31 cellular contexts compared by ENCODE assay signal in the genomic region with DNA sequence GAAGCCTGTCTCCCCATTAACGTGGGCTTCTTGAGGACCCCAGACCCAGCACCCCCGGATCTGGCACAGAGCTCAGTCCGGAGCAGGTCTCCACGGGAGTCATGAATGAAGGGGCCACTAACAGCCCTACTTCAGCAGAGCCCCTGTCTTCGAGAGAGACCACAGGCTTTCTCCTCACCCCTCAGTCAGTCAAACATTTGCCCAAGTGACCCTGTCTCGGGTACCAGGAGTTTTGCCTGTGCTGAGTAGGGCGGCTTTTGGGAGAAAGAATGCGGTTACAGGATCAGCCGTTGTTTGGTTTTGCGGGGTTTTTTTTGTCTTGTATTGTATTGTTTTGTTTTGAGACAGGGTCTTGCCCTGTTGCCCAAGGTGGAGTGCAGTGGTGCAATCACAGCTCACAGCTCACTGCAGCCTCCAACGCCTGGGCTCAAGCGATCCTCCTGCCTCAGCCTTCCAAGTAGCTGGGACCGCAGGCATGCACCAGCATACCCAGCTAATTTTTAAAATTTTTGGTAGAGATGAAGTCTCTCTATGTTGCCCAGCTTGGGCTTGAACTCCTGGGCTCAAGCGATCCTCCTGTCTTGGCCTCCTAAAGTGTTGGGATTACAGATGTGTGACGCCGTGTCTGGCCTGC. TPM values are rescaled to one million over a fixed set of nuclear protein-coding genes. Genes with fewer than 3 reads are reported as not detected.
DNase-seq lines count a peak whose midpoint lies in the region; ATAC-seq, FAIRE-seq and TF ChIP-seq lines count a peak whose summit lies in the region.
"Had no signal": no experiment of that assay in that cellular context is flagged by ENCODE, and none has a peak within 500 bp of the region (broad histone marks: within the 10 kb centered on the region; RNA-seq: fewer than 3 reads in every experiment).

No MANE protein-coding gene starts in this region.

- no peak for ATAC-seq in right cardiac atrium
- ATAC-seq in left cardiac atrium: no peak
- no peak for ATAC-seq in T-helper 17 cell
- ATAC-seq in right lobe of liver: no peak
- ATAC-seq in upper lobe of right lung: no peak
- ATAC-seq: esophagus mucosa; foreskin keratinocyte; left lung; naive thymus-derived CD4-positive, alpha-beta T cell; stimulated activated memory B cell treated with anti-CD40 and anti-IgM and Interleukin-4, amounts not matched to agents 10 μg/mL and 1 μg/mL and 100 μg/mL, for 72 hours had no signal

- H3K4me3 ChIP-seq in right cardiac atrium (ENCODE audit: low read length) (no peak overlapping the region), right lobe of liver (no peak overlapping the region), upper lobe of right lung (no peak overlapping the region)
- H3K4me3 ChIP-seq: coronary artery, left lung, SK-N-MC, thoracic aorta had no signal

- H3K27ac Mint-ChIP-seq in T-helper 17 cell: peak overlapping the region; percentile 32
- H3K27ac Mint-ChIP-seq: stimulated activated memory B cell treated with anti-CD40 and anti-IgM and Interleukin-4, amounts not matched to agents 10 μg/mL and 1 μg/mL and 100 μg/mL, for 72 hours; T-helper 1 cell treated with Interleukin-12 subunit alpha and Interleukin-12 subunit beta and Interleukin-4 antibody, amounts not matched to agents 30 μg/mL and 1 μg/mL, for 36 hours had no signal

- H3K27me3 ChIP-seq in right cardiac atrium (ENCODE audit: control insufficient read depth, insufficient read depth) (no peaks in the 10 kb centered on the region), right lobe of liver (no peaks in the 10 kb centered on the region), upper lobe of right lung (no peaks in the 10 kb centered on the region)
- H3K27me3 ChIP-seq: left lung had no signal

- no peaks in the 10 kb centered on the region for H3K9me3 ChIP-seq in right cardiac atrium (ENCODE audit: control insufficient read depth, low read length)
- H3K9me3 ChIP-seq in T-helper 17 cell (ENCODE audit: control insufficient read depth, low read length, poor library complexity, severe bottlenecking): no peaks in the 10 kb centered on the region
- H3K9me3 ChIP-seq in right lobe of liver: no peaks in the 10 kb centered on the region
- no peaks in the 10 kb centered on the region for H3K9me3 ChIP-seq in upper lobe of right lung
- H3K9me3 ChIP-seq: left lung, thoracic aorta had no signal

- H3K27ac ChIP-seq in right cardiac atrium (ENCODE audit: low read length): no peak overlapping the region
- no peak overlapping the region for H3K27ac ChIP-seq in right lobe of liver
- H3K27ac ChIP-seq in upper lobe of right lung: no peak overlapping the region
- H3K27ac ChIP-seq: coronary artery, foreskin keratinocyte, left lung, RWPE1, SK-N-MC, thoracic aorta, VCaP had no signal

- no peaks in the 10 kb centered on the region for H3K4me1 ChIP-seq in right cardiac atrium (ENCODE audit: control insufficient read depth, insufficient read depth, low read length)
- no peaks in the 10 kb centered on the region for H3K4me1 ChIP-seq in right lobe of liver
- no peaks in the 10 kb centered on the region for H3K4me1 ChIP-seq in upper lobe of right lung

- no peaks in the 10 kb centered on the region for H3K27me3 Mint-ChIP-seq in T-helper 17 cell
- H3K27me3 Mint-ChIP-seq: stimulated activated memory B cell treated with anti-CD40 and anti-IgM and Interleukin-4, amounts not matched to agents 10 μg/mL and 1 μg/mL and 100 μg/mL, for 72 hours had no signal

- no peak overlapping the region for H3K4me3 Mint-ChIP-seq in T-helper 17 cell
- H3K4me3 Mint-ChIP-seq: naive thymus-derived CD4-positive, alpha-beta T cell; stimulated activated memory B cell treated with anti-CD40 and anti-IgM and Interleukin-4, amounts not matched to agents 10 μg/mL and 1 μg/mL and 100 μg/mL, for 72 hours; T-helper 1 cell treated with Interleukin-12 subunit alpha and Interleukin-12 subunit beta and Interleukin-4 antibody, amounts not matched to agents 30 μg/mL and 1 μg/mL, for 36 hours had no signal

- H3K4me1 Mint-ChIP-seq in T-helper 17 cell: peaks cover 5% of the 10 kb centered on the region

- H3K36me3 ChIP-seq in right lobe of liver (no peaks in the 10 kb centered on the region), upper lobe of right lung (no peaks in the 10 kb centered on the region)
- H3K36me3 ChIP-seq: thoracic aorta had no signal

- no peaks in the 10 kb centered on the region for H3K36me3 Mint-ChIP-seq in T-helper 17 cell (ENCODE audit: low read depth)

- TF ChIP-seq POLR2A in right lobe of liver (IDR thresholded peaks at IDR 0.05) (no peak), GM12892 (IDR thresholded peaks at IDR 0.05; ENCODE audit: low read depth, low read length) (no peak)

- TF ChIP-seq CTCF in right lobe of liver (IDR thresholded peaks at IDR 0.05): no peak
- no peak for TF ChIP-seq CTCF in upper lobe of right lung (IDR thresholded peaks at IDR 0.05)

- DNase-seq in right cardiac atrium (peak in 2 of 3 donors; percentile 9 to 20), left cardiac atrium (no peak), T-helper 17 cell (no peak), right lobe of liver (peak in 2 of 3 donors; percentile 3 to 6), upper lobe of right lung (peak; percentile 26), GF-D8 (lab: John Stamatoyannopoulos, UW) (no peak), GM12892 (ENCODE audit: insufficient read length) (no peak), NCI-H128 (lab: John Stamatoyannopoulos, UW; ENCODE audit: unreplicated experiment) (no peak)
- DNase-seq: activated CD4-positive, alpha-beta T cell treated with anti-CD3 and anti-CD28 coated beads, Interleukin-2, amount 50 U/mL, for 4 hours; activated gamma-delta T cell; EL; foreskin keratinocyte; naive thymus-derived CD4-positive, alpha-beta T cell; NCI-H1694 treated with DMSO at 0.1 percent for 48 hours; NCI-H2171 treated with DMSO at 0.1 percent for 48 hours; NCI-H524; NK-92 treated with Interleukin-12 subunit alpha and Interleukin-12 subunit beta, amount 100 ng/mL, for 24 hours; retina; stimulated activated CD4-positive, alpha-beta T cell treated with anti-CD3 and anti-CD28 coated beads, Interleukin-4, amount 100 ng/mL, for 1 hour had no signal

- intact Hi-C loops in right cardiac atrium (cut with DNase I): no loop called here
- intact Hi-C loops in left cardiac atrium (cut with DNase I): no loop called here
- intact Hi-C loops in right lobe of liver (cut with DNase I): no loop called here
- intact Hi-C loops in upper lobe of right lung (cut with DNase I): no loop called here

- 86% methylated on average over 16 of the region's 16 CpGs for WGBS in right cardiac atrium
- 79% methylated on average over 9 of the region's 16 CpGs for WGBS in right lobe of liver (ENCODE audit: insufficient coverage, low coverage, low lambda C conversion rate, missing lambda C conversion rate)

- no peak for FAIRE-seq in GM12892 (lab: Jason Lieb, UNC)
- FAIRE-seq: bronchial epithelial cell had no signal

RNA-seq across cellular contexts. Expression of a gene that starts 16.5 kb away (rescaled TPM):
- total RNA-seq in right cardiac atrium (1 to 10 TPM; 4.8 to 7.1 (median 6.4) TPM), left cardiac atrium (1 to 10 TPM; 6.9 to 8.2 TPM), T-helper 17 cell (10 to 100 TPM in 1 of 2 donors, 1 to 10 TPM in 1; 6.7 to 15.4 TPM), right lobe of liver (1 to 10 TPM; 1.4 to 4.2 (median 2.7) TPM), upper lobe of right lung (30.7 TPM)
- polyA plus RNA-seq in right cardiac atrium: 8.4 TPM
- polyA plus RNA-seq in GM12892 (2012; ENCODE audit: missing spikeins): 5.8 TPM

RNA-seq across cellular contexts. Expression of a gene that starts 37.4 kb away (rescaled TPM):
- total RNA-seq in right cardiac atrium (1 to 10 TPM; 6.3 to 8.8 (median 7.8) TPM), left cardiac atrium (1 to 10 TPM; 6.6 to 8.5 TPM), T-helper 17 cell (10 to 100 TPM; 40.1 to 43.2 TPM), right lobe of liver (1 to 10 TPM; 3.2 to 6.5 (median 4.0) TPM), upper lobe of right lung (9.4 TPM)
- polyA plus RNA-seq in right cardiac atrium: 5.8 TPM
- polyA plus RNA-seq in GM12892 (2012; ENCODE audit: missing spikeins): 10.9 TPM

RNA-seq across cellular contexts. Expression of a gene that starts 45.0 kb away (rescaled TPM):
- total RNA-seq in right cardiac atrium (not detected), left cardiac atrium (not detected), T-helper 17 cell (not detected), right lobe of liver (not detected), upper lobe of right lung (not detected)
- not detected for polyA plus RNA-seq in right cardiac atrium
- polyA plus RNA-seq in GM12892 (2012; ENCODE audit: missing spikeins): not detected
- total RNA-seq: bronchial epithelial cell; foreskin keratinocyte; left lung; MCF 10A; naive thymus-derived CD4-positive, alpha-beta T cell; osteoblast; thoracic aorta had no signal
- polyA plus RNA-seq: foreskin keratinocyte; naive thymus-derived CD4-positive, alpha-beta T cell had no signal

Comparison
In these comparisons a context has a peak if more than half of its experiments do, and no peak if none do; other contexts are left out.
1. DNase-seq: peak in right cardiac atrium (2 of 3), right lobe of liver (2 of 3) and upper lobe of right lung (single experiment); none in left cardiac atrium (single experiment), T-helper 17 cell (0 of 3), GF-D8 (single experiment), GM12892 (single experiment) and NCI-H128 (single experiment).